Comparison of ENCODE assay signal across 1 cellular context in the genomic region with DNA sequence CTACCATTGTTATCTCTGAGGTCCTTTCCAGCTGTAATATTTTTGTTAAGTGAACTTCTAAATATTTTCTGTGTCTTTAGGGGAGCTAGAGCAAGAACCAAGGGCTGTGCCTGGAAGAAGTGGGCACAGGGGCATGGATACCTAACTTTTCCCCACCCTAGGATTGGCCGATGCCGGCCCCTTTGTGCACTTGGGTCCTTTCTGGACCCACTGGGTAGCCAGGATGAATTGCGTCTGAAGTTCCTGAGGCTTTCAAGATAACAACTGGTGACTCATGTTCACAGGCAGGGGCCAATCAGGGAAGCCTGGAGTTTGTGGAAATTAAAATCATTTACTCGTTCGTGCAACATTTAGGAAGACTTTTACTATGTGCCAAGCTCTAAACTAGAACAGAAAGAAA.
TF ChIP-seq lines count a peak whose summit lies in the region.

No MANE protein-coding gene starts in this region.

TF ChIP-seq in K562, 482 proteins besides CTCF, POLR2A, EP300 and RAD21 (continued from another document and continues in another):
- TF ChIP-seq, protein P1, sequence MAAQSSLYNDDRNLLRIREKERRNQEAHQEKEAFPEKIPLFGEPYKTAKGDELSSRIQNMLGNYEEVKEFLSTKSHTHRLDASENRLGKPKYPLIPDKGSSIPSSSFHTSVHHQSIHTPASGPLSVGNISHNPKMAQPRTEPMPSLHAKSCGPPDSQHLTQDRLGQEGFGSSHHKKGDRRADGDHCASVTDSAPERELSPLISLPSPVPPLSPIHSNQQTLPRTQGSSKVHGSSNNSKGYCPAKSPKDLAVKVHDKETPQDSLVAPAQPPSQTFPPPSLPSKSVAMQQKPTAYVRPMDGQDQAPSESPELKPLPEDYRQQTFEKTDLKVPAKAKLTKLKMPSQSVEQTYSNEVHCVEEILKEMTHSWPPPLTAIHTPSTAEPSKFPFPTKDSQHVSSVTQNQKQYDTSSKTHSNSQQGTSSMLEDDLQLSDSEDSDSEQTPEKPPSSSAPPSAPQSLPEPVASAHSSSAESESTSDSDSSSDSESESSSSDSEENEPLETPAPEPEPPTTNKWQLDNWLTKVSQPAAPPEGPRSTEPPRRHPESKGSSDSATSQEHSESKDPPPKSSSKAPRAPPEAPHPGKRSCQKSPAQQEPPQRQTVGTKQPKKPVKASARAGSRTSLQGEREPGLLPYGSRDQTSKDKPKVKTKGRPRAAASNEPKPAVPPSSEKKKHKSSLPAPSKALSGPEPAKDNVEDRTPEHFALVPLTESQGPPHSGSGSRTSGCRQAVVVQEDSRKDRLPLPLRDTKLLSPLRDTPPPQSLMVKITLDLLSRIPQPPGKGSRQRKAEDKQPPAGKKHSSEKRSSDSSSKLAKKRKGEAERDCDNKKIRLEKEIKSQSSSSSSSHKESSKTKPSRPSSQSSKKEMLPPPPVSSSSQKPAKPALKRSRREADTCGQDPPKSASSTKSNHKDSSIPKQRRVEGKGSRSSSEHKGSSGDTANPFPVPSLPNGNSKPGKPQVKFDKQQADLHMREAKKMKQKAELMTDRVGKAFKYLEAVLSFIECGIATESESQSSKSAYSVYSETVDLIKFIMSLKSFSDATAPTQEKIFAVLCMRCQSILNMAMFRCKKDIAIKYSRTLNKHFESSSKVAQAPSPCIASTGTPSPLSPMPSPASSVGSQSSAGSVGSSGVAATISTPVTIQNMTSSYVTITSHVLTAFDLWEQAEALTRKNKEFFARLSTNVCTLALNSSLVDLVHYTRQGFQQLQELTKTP (IDR thresholded peaks at IDR 0.05; ENCODE audit: low read depth in 1 of 2, partially characterized antibody in 2 of 2), result peak in 1 of 2 experiments; percentile 89
- TF ChIP-seq ARID1B (IDR thresholded peaks at IDR 0.05) (peak; percentile 65), HMG20B (CRISPR knock-in tag; IDR thresholded peaks at IDR 0.05) (no peak), ZNF77 (CRISPR knock-in tag; IDR thresholded peaks at IDR 0.05) (no peak), SP1 (CRISPR knock-in tag; IDR thresholded peaks at IDR 0.05) (no peak), ZNF174 (CRISPR knock-in tag; IDR thresholded peaks at IDR 0.05) (no peak), E2F3 (CRISPR knock-in tag; IDR thresholded peaks at IDR 0.05) (no peak), SRSF7 (optimal IDR thresholded peaks at IDR 0.05; ENCODE audit: low read depth, low read length) (no peak), FUS (optimal IDR thresholded peaks at IDR 0.05; ENCODE audit: low read depth, low read length) (no peak), DIDO1 (tag; IDR thresholded peaks at IDR 0.05; ENCODE audit: low read depth) (no peak), CC2D1A (IDR thresholded peaks at IDR 0.05) (no peak), ZNF316 (IDR thresholded peaks at IDR 0.05) (no peak), ZNF324 (CRISPR knock-in tag; IDR thresholded peaks at IDR 0.05) (no peak), FOXJ2 (tag; IDR thresholded peaks at IDR 0.05) (no peak), PHF20 (IDR thresholded peaks at IDR 0.05; ENCODE audit: partially characterized antibody) (no peak), SMARCE1 (IDR thresholded peaks at IDR 0.05) (0 out of 2 replicates have a peak, but pooled peaks have one; percentile 16), DDX20 (tag; IDR thresholded peaks at IDR 0.05; ENCODE audit: low read depth) (no peak), OTX1 (CRISPR knock-in tag; IDR thresholded peaks at IDR 0.05) (no peak), RBM25 (IDR thresholded peaks at IDR 0.05; ENCODE audit: low read depth, low read length, severe bottlenecking) (peak; percentile 33), ZFP1 (CRISPR knock-in tag; IDR thresholded peaks at IDR 0.05) (no peak), IFI16 (CRISPR knock-in tag; IDR thresholded peaks at IDR 0.05) (no peak), ZC3H11A (IDR thresholded peaks at IDR 0.05; ENCODE audit: low read depth, low read length) (no peak), HNRNPUL1 (IDR thresholded peaks at IDR 0.05; ENCODE audit: low read length) (no peak)
- TF ChIP-seq, protein P2, sequence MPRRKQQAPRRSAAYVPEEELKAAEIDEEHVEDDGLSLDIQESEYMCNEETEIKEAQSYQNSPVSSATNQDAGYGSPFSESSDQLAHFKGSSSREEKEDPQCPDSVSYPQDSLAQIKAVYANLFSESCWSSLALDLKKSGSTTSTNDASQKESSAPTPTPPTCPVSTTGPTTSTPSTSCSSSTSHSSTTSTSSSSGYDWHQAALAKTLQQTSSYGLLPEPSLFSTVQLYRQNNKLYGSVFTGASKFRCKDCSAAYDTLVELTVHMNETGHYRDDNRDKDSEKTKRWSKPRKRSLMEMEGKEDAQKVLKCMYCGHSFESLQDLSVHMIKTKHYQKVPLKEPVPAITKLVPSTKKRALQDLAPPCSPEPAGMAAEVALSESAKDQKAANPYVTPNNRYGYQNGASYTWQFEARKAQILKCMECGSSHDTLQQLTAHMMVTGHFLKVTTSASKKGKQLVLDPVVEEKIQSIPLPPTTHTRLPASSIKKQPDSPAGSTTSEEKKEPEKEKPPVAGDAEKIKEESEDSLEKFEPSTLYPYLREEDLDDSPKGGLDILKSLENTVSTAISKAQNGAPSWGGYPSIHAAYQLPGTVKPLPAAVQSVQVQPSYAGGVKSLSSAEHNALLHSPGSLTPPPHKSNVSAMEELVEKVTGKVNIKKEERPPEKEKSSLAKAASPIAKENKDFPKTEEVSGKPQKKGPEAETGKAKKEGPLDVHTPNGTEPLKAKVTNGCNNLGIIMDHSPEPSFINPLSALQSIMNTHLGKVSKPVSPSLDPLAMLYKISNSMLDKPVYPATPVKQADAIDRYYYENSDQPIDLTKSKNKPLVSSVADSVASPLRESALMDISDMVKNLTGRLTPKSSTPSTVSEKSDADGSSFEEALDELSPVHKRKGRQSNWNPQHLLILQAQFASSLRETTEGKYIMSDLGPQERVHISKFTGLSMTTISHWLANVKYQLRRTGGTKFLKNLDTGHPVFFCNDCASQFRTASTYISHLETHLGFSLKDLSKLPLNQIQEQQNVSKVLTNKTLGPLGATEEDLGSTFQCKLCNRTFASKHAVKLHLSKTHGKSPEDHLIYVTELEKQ (CRISPR knock-in tag; IDR thresholded peaks at IDR 0.05), result no peak
- TF ChIP-seq, protein P3, sequence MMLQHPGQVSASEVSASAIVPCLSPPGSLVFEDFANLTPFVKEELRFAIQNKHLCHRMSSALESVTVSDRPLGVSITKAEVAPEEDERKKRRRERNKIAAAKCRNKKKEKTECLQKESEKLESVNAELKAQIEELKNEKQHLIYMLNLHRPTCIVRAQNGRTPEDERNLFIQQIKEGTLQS (IDR thresholded peaks at IDR 0.05), result peak; percentile 90
- TF ChIP-seq, protein P3 (CRISPR knock-in tag; conservative IDR thresholded peaks at IDR 0.05), result no peak; the same call in 1 of the 2 replicates
- TF ChIP-seq, protein P4, sequence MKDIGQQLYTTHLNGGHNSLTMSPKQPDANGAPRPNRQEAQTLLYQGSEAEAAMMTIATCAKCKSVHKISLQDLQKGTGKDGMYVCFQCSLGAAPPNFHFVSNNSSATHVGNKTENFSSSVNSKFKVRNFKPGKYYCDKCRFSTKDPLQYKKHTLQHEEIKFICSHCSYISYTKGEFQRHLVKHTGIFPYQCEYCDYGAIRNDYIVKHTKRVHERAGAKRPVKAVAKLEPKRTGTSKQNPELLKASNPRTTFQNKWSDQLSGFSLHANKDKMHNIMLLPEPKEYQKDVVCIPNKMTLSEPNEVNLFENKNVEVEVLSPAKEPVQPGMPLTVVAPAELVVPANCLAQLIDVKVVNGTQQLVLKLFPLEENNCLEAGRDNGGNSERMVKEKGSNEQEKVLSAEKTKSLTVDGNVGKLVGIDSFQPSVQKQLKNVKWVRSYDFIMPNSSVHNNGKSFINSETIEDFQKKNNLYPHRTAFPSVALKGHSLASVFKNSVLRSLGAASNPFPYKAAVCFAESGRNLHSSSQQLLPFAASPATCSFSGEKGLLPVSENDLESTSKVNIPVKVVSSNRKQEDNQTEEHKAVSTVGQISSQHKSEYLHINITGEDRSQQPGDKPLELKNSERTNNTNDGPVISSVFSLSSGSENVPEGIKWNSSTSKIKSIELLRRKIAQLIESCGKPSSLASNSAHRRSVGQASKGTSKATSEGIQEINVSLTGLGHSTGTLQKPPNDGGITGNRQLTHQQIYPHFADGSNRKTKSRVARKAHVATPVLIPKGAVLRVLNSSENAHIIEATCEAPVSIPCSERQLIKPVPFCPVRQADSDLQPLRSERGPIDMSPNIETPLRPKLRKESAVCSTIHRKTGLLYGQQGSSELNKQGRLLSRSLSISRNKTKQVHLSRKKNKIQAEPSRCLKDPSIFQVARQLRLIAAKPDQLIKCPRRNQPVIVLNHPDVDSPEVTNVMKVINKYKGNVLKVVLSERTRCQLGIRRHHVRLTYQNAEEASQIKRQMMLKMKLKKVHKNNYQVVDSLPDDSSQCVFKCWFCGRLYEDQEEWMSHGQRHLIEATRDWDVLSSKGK (CRISPR knock-in tag; IDR thresholded peaks at IDR 0.05), result no peak
- TF ChIP-seq, protein P5, sequence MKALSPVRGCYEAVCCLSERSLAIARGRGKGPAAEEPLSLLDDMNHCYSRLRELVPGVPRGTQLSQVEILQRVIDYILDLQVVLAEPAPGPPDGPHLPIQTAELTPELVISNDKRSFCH (CRISPR knock-in tag; IDR thresholded peaks at IDR 0.05), result no peak
- TF ChIP-seq, protein P5 (tag; IDR thresholded peaks at IDR 0.05), result no peak
- TF ChIP-seq, protein P6, sequence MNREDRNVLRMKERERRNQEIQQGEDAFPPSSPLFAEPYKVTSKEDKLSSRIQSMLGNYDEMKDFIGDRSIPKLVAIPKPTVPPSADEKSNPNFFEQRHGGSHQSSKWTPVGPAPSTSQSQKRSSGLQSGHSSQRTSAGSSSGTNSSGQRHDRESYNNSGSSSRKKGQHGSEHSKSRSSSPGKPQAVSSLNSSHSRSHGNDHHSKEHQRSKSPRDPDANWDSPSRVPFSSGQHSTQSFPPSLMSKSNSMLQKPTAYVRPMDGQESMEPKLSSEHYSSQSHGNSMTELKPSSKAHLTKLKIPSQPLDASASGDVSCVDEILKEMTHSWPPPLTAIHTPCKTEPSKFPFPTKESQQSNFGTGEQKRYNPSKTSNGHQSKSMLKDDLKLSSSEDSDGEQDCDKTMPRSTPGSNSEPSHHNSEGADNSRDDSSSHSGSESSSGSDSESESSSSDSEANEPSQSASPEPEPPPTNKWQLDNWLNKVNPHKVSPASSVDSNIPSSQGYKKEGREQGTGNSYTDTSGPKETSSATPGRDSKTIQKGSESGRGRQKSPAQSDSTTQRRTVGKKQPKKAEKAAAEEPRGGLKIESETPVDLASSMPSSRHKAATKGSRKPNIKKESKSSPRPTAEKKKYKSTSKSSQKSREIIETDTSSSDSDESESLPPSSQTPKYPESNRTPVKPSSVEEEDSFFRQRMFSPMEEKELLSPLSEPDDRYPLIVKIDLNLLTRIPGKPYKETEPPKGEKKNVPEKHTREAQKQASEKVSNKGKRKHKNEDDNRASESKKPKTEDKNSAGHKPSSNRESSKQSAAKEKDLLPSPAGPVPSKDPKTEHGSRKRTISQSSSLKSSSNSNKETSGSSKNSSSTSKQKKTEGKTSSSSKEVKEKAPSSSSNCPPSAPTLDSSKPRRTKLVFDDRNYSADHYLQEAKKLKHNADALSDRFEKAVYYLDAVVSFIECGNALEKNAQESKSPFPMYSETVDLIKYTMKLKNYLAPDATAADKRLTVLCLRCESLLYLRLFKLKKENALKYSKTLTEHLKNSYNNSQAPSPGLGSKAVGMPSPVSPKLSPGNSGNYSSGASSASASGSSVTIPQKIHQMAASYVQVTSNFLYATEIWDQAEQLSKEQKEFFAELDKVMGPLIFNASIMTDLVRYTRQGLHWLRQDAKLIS (CRISPR knock-in tag; IDR thresholded peaks at IDR 0.05), result no peak
- TF ChIP-seq, protein P7, sequence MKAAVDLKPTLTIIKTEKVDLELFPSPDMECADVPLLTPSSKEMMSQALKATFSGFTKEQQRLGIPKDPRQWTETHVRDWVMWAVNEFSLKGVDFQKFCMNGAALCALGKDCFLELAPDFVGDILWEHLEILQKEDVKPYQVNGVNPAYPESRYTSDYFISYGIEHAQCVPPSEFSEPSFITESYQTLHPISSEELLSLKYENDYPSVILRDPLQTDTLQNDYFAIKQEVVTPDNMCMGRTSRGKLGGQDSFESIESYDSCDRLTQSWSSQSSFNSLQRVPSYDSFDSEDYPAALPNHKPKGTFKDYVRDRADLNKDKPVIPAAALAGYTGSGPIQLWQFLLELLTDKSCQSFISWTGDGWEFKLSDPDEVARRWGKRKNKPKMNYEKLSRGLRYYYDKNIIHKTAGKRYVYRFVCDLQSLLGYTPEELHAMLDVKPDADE (conservative IDR thresholded peaks at IDR 0.05; ENCODE audit: control insufficient read depth, low read depth, low read length), result no peak
- TF ChIP-seq, protein P8, sequence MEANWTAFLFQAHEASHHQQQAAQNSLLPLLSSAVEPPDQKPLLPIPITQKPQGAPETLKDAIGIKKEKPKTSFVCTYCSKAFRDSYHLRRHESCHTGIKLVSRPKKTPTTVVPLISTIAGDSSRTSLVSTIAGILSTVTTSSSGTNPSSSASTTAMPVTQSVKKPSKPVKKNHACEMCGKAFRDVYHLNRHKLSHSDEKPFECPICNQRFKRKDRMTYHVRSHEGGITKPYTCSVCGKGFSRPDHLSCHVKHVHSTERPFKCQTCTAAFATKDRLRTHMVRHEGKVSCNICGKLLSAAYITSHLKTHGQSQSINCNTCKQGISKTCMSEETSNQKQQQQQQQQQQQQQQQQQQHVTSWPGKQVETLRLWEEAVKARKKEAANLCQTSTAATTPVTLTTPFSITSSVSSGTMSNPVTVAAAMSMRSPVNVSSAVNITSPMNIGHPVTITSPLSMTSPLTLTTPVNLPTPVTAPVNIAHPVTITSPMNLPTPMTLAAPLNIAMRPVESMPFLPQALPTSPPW (CRISPR knock-in tag; IDR thresholded peaks at IDR 0.05), result no peak
- TF ChIP-seq, protein P9, sequence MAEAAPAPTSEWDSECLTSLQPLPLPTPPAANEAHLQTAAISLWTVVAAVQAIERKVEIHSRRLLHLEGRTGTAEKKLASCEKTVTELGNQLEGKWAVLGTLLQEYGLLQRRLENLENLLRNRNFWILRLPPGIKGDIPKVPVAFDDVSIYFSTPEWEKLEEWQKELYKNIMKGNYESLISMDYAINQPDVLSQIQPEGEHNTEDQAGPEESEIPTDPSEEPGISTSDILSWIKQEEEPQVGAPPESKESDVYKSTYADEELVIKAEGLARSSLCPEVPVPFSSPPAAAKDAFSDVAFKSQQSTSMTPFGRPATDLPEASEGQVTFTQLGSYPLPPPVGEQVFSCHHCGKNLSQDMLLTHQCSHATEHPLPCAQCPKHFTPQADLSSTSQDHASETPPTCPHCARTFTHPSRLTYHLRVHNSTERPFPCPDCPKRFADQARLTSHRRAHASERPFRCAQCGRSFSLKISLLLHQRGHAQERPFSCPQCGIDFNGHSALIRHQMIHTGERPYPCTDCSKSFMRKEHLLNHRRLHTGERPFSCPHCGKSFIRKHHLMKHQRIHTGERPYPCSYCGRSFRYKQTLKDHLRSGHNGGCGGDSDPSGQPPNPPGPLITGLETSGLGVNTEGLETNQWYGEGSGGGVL (CRISPR knock-in tag; IDR thresholded peaks at IDR 0.05), result no peak
- TF ChIP-seq, protein P10, sequence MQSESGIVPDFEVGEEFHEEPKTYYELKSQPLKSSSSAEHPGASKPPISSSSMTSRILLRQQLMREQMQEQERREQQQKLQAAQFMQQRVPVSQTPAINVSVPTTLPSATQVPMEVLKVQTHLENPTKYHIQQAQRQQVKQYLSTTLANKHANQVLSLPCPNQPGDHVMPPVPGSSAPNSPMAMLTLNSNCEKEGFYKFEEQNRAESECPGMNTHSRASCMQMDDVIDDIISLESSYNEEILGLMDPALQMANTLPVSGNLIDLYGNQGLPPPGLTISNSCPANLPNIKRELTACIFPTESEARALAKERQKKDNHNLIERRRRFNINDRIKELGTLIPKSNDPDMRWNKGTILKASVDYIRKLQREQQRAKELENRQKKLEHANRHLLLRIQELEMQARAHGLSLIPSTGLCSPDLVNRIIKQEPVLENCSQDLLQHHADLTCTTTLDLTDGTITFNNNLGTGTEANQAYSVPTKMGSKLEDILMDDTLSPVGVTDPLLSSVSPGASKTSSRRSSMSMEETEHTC (IDR thresholded peaks at IDR 0.05), result no peak
